22 cellular contexts compared by ENCODE assay signal in genomic region chr5:58998539-58998938, GRCh38.
DNase-seq lines count a peak whose midpoint lies in the region; ATAC-seq and TF ChIP-seq lines count a peak whose summit lies in the region.
"Had no signal": no experiment of that assay in that cellular context is flagged by ENCODE, and none has a peak within 500 bp of the region (broad histone marks: within the 10 kb centered on the region; RNA-seq: fewer than 3 reads in every experiment).

No MANE protein-coding gene starts in this region.

- peaks cover 3% of the 10 kb centered on the region for H3K27me3 Mint-ChIP-seq in GM23338 (ENCODE audit: insufficient read depth, low read depth, poor library complexity)

- H3K36me3 ChIP-seq in GM23338 (ENCODE audit: insufficient read depth) = no peaks in the 10 kb centered on the region
- H3K36me3 ChIP-seq: SJSA1 had no signal

- peaks cover 41% of the 10 kb centered on the region for H3K4me1 Mint-ChIP-seq in GM23338

- H4K20me1 ChIP-seq in GM23338 (replicated peaks; ENCODE audit: insufficient read depth) = no peaks in the 10 kb centered on the region

- no peak overlapping the region for H2AFZ ChIP-seq in GM23338

- no peaks in the 10 kb centered on the region for H3F3A ChIP-seq in GM23338 (replicated peaks; ENCODE audit: low read depth)

- no peaks in the 10 kb centered on the region for H3K27me3 ChIP-seq in GM23338 (ENCODE audit: insufficient read depth)
- H3K27me3 ChIP-seq: SJSA1 had no signal

- no peak for TF ChIP-seq CTCF in GM23338 (conservative IDR thresholded peaks at IDR 0.05; ENCODE audit: low read depth in 2 of 2)

- ATAC-seq in GM23338 = no peak
- no peak for ATAC-seq in HG03457 (IDR thresholded peaks at IDR 0.05; ENCODE audit: unreplicated experiment)

- peaks cover 4% of the 10 kb centered on the region; the same call in 1 of the 3 replicates for H3K36me3 Mint-ChIP-seq in GM23338 (ENCODE audit: low read depth)

- H3K9me2 ChIP-seq in GM23338 (ENCODE audit: insufficient read depth) = no peaks in the 10 kb centered on the region

- H3K79me2 ChIP-seq in GM23338 (replicated peaks; ENCODE audit: insufficient read depth) = no peaks in the 10 kb centered on the region

- no peak overlapping the region for H3K27ac ChIP-seq in GM23338 (ENCODE audit: low read depth)
- H3K27ac ChIP-seq: C4-2B, HL-60, SJSA1 had no signal

- no peaks in the 10 kb centered on the region for H3K9me3 Mint-ChIP-seq in GM23338
- H3K9me3 Mint-ChIP-seq: HFFc6 had no signal

- no peak overlapping the region for H3K4me2 ChIP-seq in GM23338

- H3K27ac Mint-ChIP-seq in GM23338 = peak overlapping the region; percentile 62; the same call in 1 of the 2 replicates
- H3K27ac Mint-ChIP-seq: HFFc6 had no signal

- H3K4me1 ChIP-seq in GM23338 (ENCODE audit: insufficient read depth) = peaks cover 26% of the 10 kb centered on the region
- H3K4me1 ChIP-seq: SJSA1 had no signal

- H3K4me3 ChIP-seq in GM23338 = no peak overlapping the region
- H3K4me3 ChIP-seq: SJSA1 had no signal

- H3K4me3 Mint-ChIP-seq in GM23338 = no peak overlapping the region
- H3K4me3 Mint-ChIP-seq: HFFc6 had no signal

- DNase-seq in GM23338 (ENCODE audit: low spot score) (no peak), astrocyte of the hippocampus (ENCODE audit: low read depth, low spot score) (peak; percentile 41), midbrain (lab: John Stamatoyannopoulos, UW) (peak; percentile 11), pons (ENCODE audit: low spot score) (peak; percentile 42), GDM1 (lab: John Stamatoyannopoulos, UW) (no peak), SW480 (ENCODE audit: low spot score) (no peak)
- no peak for DNase-seq in activated CD4-positive, alpha-beta T cell treated with anti-CD3 and anti-CD28 coated beads for 48 hours
- DNase-seq: DMS53, GF-D8, H7, HFFc6, KG1, NCI-H1092, NCI-H1436 treated with DMSO at 0.1 percent for 48 hours, NCI-H1930, NCI-H2227 treated with DMSO at 0.1 percent for 48 hours, NCI-H82, OCI-M1 had no signal

TF ChIP-seq in GM23338, 12 proteins besides CTCF, POLR2A, EP300 and RAD21:
- no peak for TF ChIP-seq ZNF331 (CRISPR knock-in tag; IDR thresholded peaks at IDR 0.05; ENCODE audit: low read depth)
- TF ChIP-seq ZNF462 (CRISPR knock-in tag; IDR thresholded peaks at IDR 0.05) = no peak
- no peak for TF ChIP-seq STAT1 (IDR thresholded peaks at IDR 0.05; ENCODE audit: unreplicated experiment)
TF ChIP-seq in GM23338: peak in this region for 0.

Comparison
In these comparisons a context has a peak if more than half of its experiments do, and no peak if none do; other contexts are left out.
1. DNase-seq: peak in astrocyte of the hippocampus (single experiment), midbrain (single experiment) and pons (single experiment); none in GM23338 (single experiment), GDM1 (single experiment), activated CD4-positive, alpha-beta T cell treated with anti-CD3 and anti-CD28 coated beads for 48 hours (single experiment) and SW480 (single experiment).